22 cellular contexts compared by ENCODE assay signal in the genomic region with DNA sequence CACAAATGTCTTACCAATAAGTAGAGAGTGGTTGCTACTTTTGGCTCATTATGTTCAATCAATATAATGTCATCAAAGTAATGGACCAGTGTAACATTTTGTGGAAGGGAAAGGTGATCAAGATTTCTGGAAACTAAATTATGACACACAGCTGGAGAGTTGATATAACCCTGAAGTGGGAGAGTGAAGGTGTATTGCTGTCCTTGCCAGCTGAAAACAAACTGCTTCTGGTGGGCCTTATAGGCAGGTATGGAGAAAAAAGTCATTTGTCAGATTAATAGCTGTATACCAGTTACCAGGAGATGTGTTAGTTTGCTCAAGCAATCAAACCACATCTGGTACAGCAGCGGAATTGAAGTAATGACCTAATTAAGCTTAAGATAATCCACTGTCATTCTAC.
"Had no signal": no experiment of that assay in that cellular context is flagged by ENCODE, and none has a peak within 500 bp of the region (broad histone marks: within the 10 kb centered on the region; RNA-seq: fewer than 3 reads in every experiment).

No MANE protein-coding gene starts in this region.

- H3K36me3 ChIP-seq: colonic mucosa, esophagus squamous epithelium, gastrocnemius medialis, heart right ventricle, left lung, lower lobe of right lung had no signal

- DNase-seq: colonic mucosa; cortex of kidney; effector CD8-positive, alpha-beta T cell; effector memory CD8-positive, alpha-beta T cell; endodermal cell; erythroblast; esophagus squamous epithelium; foreskin melanocyte; gastrocnemius medialis; glutamatergic neuron; head of caudate nucleus; heart right ventricle; hippocampal formation; left cardiac atrium; left lung; left ventricle myocardium superior; lower lobe of right lung; mesenchymal stem cell; mucosa of descending colon; naive B cell had no signal

- H3K9me3 ChIP-seq: colonic mucosa, esophagus squamous epithelium, gastrocnemius medialis, heart right ventricle, left lung, lower lobe of right lung, mucosa of descending colon had no signal

- H3K27me3 ChIP-seq: colonic mucosa, esophagus squamous epithelium, gastrocnemius medialis, heart right ventricle, left lung had no signal

- ATAC-seq: effector memory CD8-positive, alpha-beta T cell; esophagus mucosa; gastrocnemius medialis; heart right ventricle; left cardiac atrium; left lung; left ventricle myocardium superior; lower lobe of right lung; mucosa of descending colon had no signal

- H3K4me1 ChIP-seq: colonic mucosa, esophagus squamous epithelium, gastrocnemius medialis, heart right ventricle, left lung, lower lobe of right lung had no signal

- H3K4me3 ChIP-seq: colonic mucosa, esophagus squamous epithelium, gastrocnemius medialis, heart right ventricle, left lung, lower lobe of right lung, mucosa of descending colon had no signal

- H3K27ac ChIP-seq: colonic mucosa, epithelial cell of prostate, esophagus squamous epithelium, gastrocnemius medialis, heart right ventricle, left lung, lower lobe of right lung had no signal
